ENCODE assay signal across 8 cellular contexts in genomic region chr12:120115692-120116442, GRCh38. TPM values are rescaled to one million over a fixed set of nuclear protein-coding genes. Genes with fewer than 3 reads are reported as not detected.
DNase-seq lines count a peak whose midpoint lies in the region; ATAC-seq, FAIRE-seq and TF ChIP-seq lines count a peak whose summit lies in the region.

No MANE protein-coding gene starts in this region.

- peaks cover 60% of the 10 kb centered on the region for H3K4me1 Mint-ChIP-seq in osteocyte (ENCODE audit: unreplicated experiment)

- no peaks in the 10 kb centered on the region for H3K27me3 Mint-ChIP-seq in osteocyte (ENCODE audit: unreplicated experiment)

- H3K36me3 Mint-ChIP-seq in osteocyte (ENCODE audit: unreplicated experiment) = peaks cover 3% of the 10 kb centered on the region

- peak; percentile 67 for DNase-seq in activated CD4-positive, alpha-beta T cell treated with anti-CD3 and anti-CD28 coated beads for 48 hours
- no peak for DNase-seq in activated CD4-positive, alpha-beta T cell treated with anti-CD3 and anti-CD28 coated beads, Interleukin-2, amount 50 U/mL, for 4 hours
- DNase-seq in HT1080 (ENCODE audit: low read depth) (peak; percentile 39), UCSD-AML1 (lab: John Stamatoyannopoulos, UW; ENCODE audit: unreplicated experiment) (peak; percentile 44), fibroblast of gingiva (ENCODE audit: low read depth) (peak; percentile 21), osteocyte (ENCODE audit: extremely low spot score, unreplicated experiment) (no peak), D721Med (ENCODE audit: insufficient read length, low spot score) (no peak)

- H3K27ac Mint-ChIP-seq in osteocyte (ENCODE audit: unreplicated experiment) = peak overlapping the region; percentile 96

- no peaks in the 10 kb centered on the region for H3K9me3 Mint-ChIP-seq in osteocyte (ENCODE audit: unreplicated experiment)

- ATAC-seq in HG02884 (IDR thresholded peaks at IDR 0.05; ENCODE audit: unreplicated experiment) = no peak

- TF ChIP-seq CTCF in osteocyte (IDR thresholded peaks at IDR 0.05) (no peak), D721Med (IDR thresholded peaks at IDR 0.05; ENCODE audit: insufficient read depth, missing control alignments) (no peak)

- FAIRE-seq in D721Med (lab: Jason Lieb, UNC) = no peak

- peak overlapping the region; percentile 97 for H3K4me3 Mint-ChIP-seq in osteocyte (ENCODE audit: unreplicated experiment)

RNA-seq across cellular contexts. Expression of gene RAB35, which starts 0.7 kb away (rescaled TPM):
- 53.9 and 79.2 TPM in 2 replicates for total RNA-seq in HT1080 (2014; rRNA removed; shearing (Covaris generic))
- polyA plus RNA-seq in HT1080 (2015; cell fraction: cytosol; rRNA removed) = 51.5 and 57.1 TPM in 2 replicates
- polyA plus RNA-seq in HT1080 (2015; cell fraction: nucleus; rRNA removed) = 49.2 and 53.1 TPM in 2 replicates
- 47.1 and 55.7 TPM in 2 replicates for total RNA-seq in osteocyte

Comparison
In these comparisons a context has a peak if more than half of its experiments do, and no peak if none do; other contexts are left out.
1. DNase-seq: peak in activated CD4-positive, alpha-beta T cell treated with anti-CD3 and anti-CD28 coated beads for 48 hours (single experiment), HT1080 (single experiment), UCSD-AML1 (single experiment) and fibroblast of gingiva (single experiment); none in activated CD4-positive, alpha-beta T cell treated with anti-CD3 and anti-CD28 coated beads, Interleukin-2, amount 50 U/mL, for 4 hours (0 of 2), osteocyte (single experiment) and D721Med (single experiment).